28 cellular contexts compared by ENCODE assay signal in the genomic region with DNA sequence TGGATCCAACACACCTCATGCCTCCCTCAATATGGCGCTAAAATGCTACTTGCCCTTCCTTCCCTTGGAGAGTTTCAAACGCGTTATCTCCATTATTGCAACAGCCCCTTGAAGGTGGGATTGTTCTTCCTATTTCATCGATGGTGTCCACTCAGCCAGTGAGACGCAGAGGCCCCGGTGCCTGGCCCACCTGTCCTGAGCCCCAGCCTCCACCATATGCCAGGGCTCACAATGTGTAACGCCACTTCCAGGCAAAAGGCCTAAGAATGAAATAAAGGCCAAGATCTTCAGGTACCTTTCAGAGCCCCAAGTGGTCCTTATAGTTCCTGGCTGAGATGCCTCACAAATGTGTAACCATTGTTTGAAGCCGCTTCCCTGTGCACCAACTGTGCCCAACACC.
"Had no signal": no experiment of that assay in that cellular context is flagged by ENCODE, and none has a peak within 500 bp of the region (broad histone marks: within the 10 kb centered on the region; RNA-seq: fewer than 3 reads in every experiment).

No MANE protein-coding gene starts in this region.

- ATAC-seq: activated CD8-positive, alpha-beta T cell treated with anti-CD3 and anti-CD28 coated beads for 36 hours; activated T-cell treated with anti-CD3 and anti-CD28 coated beads, Interleukin-2, amount 50 U/mL, for 72 hours; activated T-helper 17 cell treated with anti-CD3 and anti-CD28 coated beads, Interleukin-2, amount 50 U/mL, for 72 hours; Panc1 had no signal

- DNase-seq: activated CD4-positive, alpha-beta T cell treated with anti-CD3 and anti-CD28 coated beads, Interleukin-2, amount 10 ng/mL, durations not matched to agents 24 days and 14 days; activated CD4-positive, alpha-beta T cell treated with anti-CD3 and anti-CD28 coated beads, Interleukin-2, amount 50 U/mL, for 4 hours; activated CD8-positive, alpha-beta T cell treated with anti-CD3 and anti-CD28 coated beads for 36 hours; activated effector memory CD4-positive, alpha-beta T cell treated with anti-CD3 and anti-CD28 coated beads, Interleukin-2, amount 50 U/mL, for 16 hours; activated naive CD4-positive, alpha-beta T cell; activated naive CD8-positive, alpha-beta T cell treated with anti-CD3 and anti-CD28 coated beads, Interleukin-2, amount 10 ng/mL, durations not matched to agents 7 days and 5 days; activated T-cell treated with anti-CD3 and anti-CD28 coated beads, Interleukin-2, amount 50 U/mL, for 1 hour; activated T-cell treated with anti-CD3 and anti-CD28 coated beads, Interleukin-2, amount 50 U/mL, for 72 hours; amygdala; Kasumi-1; KG1; MG63; NCI-H1048; NCI-H1105 treated with DMSO at 0.1 percent for 48 hours; NCI-H1436; NCI-H1694; NCI-H2029; NCI-H345; NCI-H524 treated with DMSO at 0.1 percent for 48 hours; SHP77; SK-N-SH had no signal

- H3K27ac Mint-ChIP-seq: activated CD4-positive, alpha-beta T cell treated with anti-CD3 and anti-CD28 coated beads, Interleukin-2, amount 10 ng/mL, durations not matched to agents 24 days and 14 days; activated CD8-positive, alpha-beta T cell treated with anti-CD3 and anti-CD28 coated beads for 36 hours; activated naive CD4-positive, alpha-beta T cell treated with anti-CD3 and anti-CD28 coated beads, Interleukin-2, amount 50 U/mL, for 24 hours; activated naive CD8-positive, alpha-beta T cell treated with anti-CD3 and anti-CD28 coated beads, Interleukin-2, amount 10 ng/mL, durations not matched to agents 7 days and 5 days; activated T-cell treated with anti-CD3 and anti-CD28 coated beads, Interleukin-2, amount 50 U/mL, for 72 hours; activated T-helper 17 cell treated with anti-CD3 and anti-CD28 coated beads, Interleukin-2, amount 50 U/mL, for 72 hours; T-helper 1 cell treated with Interleukin-12 subunit alpha and Interleukin-12 subunit beta and Interleukin-4 antibody, amounts not matched to agents 30 μg/mL and 1 μg/mL, for 36 hours; T-helper 2 cell treated with Interferon-gamma antibody and Interleukin-4, amounts not matched to agents 5 μg/mL and 100 μg/mL, for 36 hours had no signal

- H3K9me3 Mint-ChIP-seq: activated CD4-positive, alpha-beta T cell treated with anti-CD3 and anti-CD28 coated beads, Interleukin-2, amount 10 ng/mL, durations not matched to agents 24 days and 14 days; T-helper 2 cell treated with Interferon-gamma antibody and Interleukin-4, amounts not matched to agents 5 μg/mL and 100 μg/mL, for 36 hours had no signal

- H3K27me3 ChIP-seq: ascending aorta, MG63, SJSA1 had no signal

- H3K4me3 ChIP-seq: ascending aorta, MG63, SJSA1 had no signal

- H3K27ac ChIP-seq: ascending aorta, SJSA1 had no signal

- H3K27me3 Mint-ChIP-seq: activated CD4-positive, alpha-beta T cell treated with anti-CD3 and anti-CD28 coated beads, Interleukin-2, amount 10 ng/mL, durations not matched to agents 24 days and 14 days had no signal

- H3K4me1 ChIP-seq: ascending aorta, SJSA1 had no signal

- H3K36me3 Mint-ChIP-seq: activated naive CD8-positive, alpha-beta T cell treated with anti-CD3 and anti-CD28 coated beads, Interleukin-2, amount 10 ng/mL, durations not matched to agents 7 days and 5 days had no signal

- H3K4me3 Mint-ChIP-seq: activated CD4-positive, alpha-beta T cell treated with anti-CD3 and anti-CD28 coated beads, Interleukin-2, amount 10 ng/mL, durations not matched to agents 24 days and 14 days; activated CD8-positive, alpha-beta T cell treated with anti-CD3 and anti-CD28 coated beads for 36 hours; activated naive CD4-positive, alpha-beta T cell treated with anti-CD3 and anti-CD28 coated beads, Interleukin-2, amount 50 U/mL, for 24 hours; activated naive CD8-positive, alpha-beta T cell treated with anti-CD3 and anti-CD28 coated beads, Interleukin-2, amount 10 ng/mL, durations not matched to agents 7 days and 5 days; activated T-cell treated with anti-CD3 and anti-CD28 coated beads, Interleukin-2, amount 50 U/mL, for 72 hours; activated T-helper 17 cell treated with anti-CD3 and anti-CD28 coated beads, Interleukin-2, amount 50 U/mL, for 72 hours; T-helper 1 cell treated with Interleukin-12 subunit alpha and Interleukin-12 subunit beta and Interleukin-4 antibody, amounts not matched to agents 30 μg/mL and 1 μg/mL, for 36 hours; T-helper 2 cell treated with Interferon-gamma antibody and Interleukin-4, amounts not matched to agents 5 μg/mL and 100 μg/mL, for 36 hours had no signal

- H3K4me1 Mint-ChIP-seq: activated CD4-positive, alpha-beta T cell treated with anti-CD3 and anti-CD28 coated beads, Interleukin-2, amount 10 ng/mL, durations not matched to agents 24 days and 14 days; activated naive CD4-positive, alpha-beta T cell treated with anti-CD3 and anti-CD28 coated beads, Interleukin-2, amount 50 U/mL, for 24 hours; activated naive CD8-positive, alpha-beta T cell treated with anti-CD3 and anti-CD28 coated beads, Interleukin-2, amount 10 ng/mL, durations not matched to agents 7 days and 5 days; activated T-helper 17 cell treated with anti-CD3 and anti-CD28 coated beads, Interleukin-2, amount 50 U/mL, for 72 hours had no signal

- H3K9me3 ChIP-seq: SK-N-SH had no signal

- H3K36me3 ChIP-seq: ascending aorta, SJSA1 had no signal
